Comparison of ENCODE assay signal across 7 cellular contexts in genomic region chr5:55149396-55149795, GRCh38. TPM values are rescaled to one million over a fixed set of nuclear protein-coding genes. Genes with fewer than 3 reads are reported as not detected.
"Had no signal": no experiment of that assay in that cellular context is flagged by ENCODE, and none has a peak within 500 bp of the region (broad histone marks: within the 10 kb centered on the region; RNA-seq: fewer than 3 reads in every experiment).

No MANE protein-coding gene starts in this region.

- H3K4me3 ChIP-seq: GM23248, HAP-1 had no signal

- H3K36me3 ChIP-seq: HAP-1 had no signal

- DNase-seq: GM23248, GOT3, H7, IMR-90 had no signal

- H3K9me3 ChIP-seq: HAP-1 had no signal

- H3K27ac ChIP-seq: GM23248 had no signal

- H2AFZ ChIP-seq: GM23248 had no signal

- H3K9ac ChIP-seq: GM23248 had no signal

RNA-seq across cellular contexts. Expression of gene CDC20B, which starts 23.6 kb away (rescaled TPM):
- total RNA-seq: GM23248, H4, H7, HT-29, IMR-90 had no signal
- polyA plus RNA-seq: IMR-90 had no signal

RNA-seq across cellular contexts. Expression of gene GZMA, which starts 47.0 kb away (rescaled TPM):
- total RNA-seq: GM23248, H4, H7, HT-29, IMR-90 had no signal
- polyA plus RNA-seq: GM23248, IMR-90 had no signal
